Comparison of ENCODE assay signal across 1 cellular context in the genomic region with DNA sequence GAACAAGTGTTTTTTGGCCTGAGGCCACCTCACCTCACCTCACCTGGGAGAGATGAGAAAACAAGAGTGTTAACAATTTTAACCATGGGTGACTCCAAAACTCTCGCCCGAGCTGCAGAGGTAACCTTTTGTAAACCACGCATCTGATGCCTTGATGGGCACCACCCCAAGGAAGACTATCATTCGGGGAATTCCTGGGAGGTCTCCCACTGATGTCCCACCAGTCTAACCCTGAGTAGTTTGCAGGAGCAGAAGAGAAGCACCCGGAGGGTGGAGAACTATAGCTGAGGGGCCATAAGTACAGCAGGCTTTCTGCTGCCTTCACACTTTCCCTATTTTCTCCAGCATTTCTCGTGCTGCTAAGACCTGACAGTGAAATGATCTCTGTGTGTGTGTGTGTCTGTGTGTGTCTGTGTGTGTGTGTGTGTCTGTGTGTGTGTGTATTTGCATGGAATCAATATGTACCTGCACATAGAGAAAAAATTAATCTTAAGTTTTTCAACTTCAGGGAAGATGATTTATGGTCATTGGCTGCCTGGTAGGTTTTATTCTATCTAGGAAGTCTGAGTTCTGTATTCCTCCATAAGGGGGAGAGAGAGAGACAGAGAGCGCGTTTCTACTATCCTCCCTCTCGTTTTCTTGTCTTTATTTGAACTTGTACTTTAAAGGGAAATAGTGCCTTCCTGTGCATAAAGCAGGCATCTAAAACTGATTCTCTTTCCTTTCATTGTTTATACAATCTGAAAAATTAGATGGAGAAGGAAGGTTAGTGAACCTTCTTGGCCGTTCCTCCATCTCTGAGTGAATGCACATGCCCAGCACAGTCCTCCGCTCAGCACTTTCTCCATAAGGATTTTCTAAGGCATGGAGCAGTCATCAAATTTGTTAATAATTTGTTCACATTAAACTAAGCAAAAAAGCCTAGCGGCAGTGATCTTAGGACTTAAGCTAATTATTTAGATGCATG.
TF ChIP-seq lines count a peak whose summit lies in the region.

No MANE protein-coding gene starts in this region.

TF ChIP-seq in H1, 55 proteins besides CTCF, POLR2A, EP300 and RAD21:
- TF ChIP-seq CBX5 (IDR thresholded peaks at IDR 0.05; ENCODE audit: low read depth, low read length) (no peak), YY1 (IDR thresholded peaks at IDR 0.05; ENCODE audit: low read depth, low read length) (no peak), SUZ12 (IDR thresholded peaks at IDR 0.05; ENCODE audit: low read length) (no peak), ASH2L (IDR thresholded peaks at IDR 0.05; ENCODE audit: low read length) (no peak)
TF ChIP-seq in H1: peak in this region for 0.
